Comparison of ENCODE assay signal across 13 cellular contexts in the genomic region with DNA sequence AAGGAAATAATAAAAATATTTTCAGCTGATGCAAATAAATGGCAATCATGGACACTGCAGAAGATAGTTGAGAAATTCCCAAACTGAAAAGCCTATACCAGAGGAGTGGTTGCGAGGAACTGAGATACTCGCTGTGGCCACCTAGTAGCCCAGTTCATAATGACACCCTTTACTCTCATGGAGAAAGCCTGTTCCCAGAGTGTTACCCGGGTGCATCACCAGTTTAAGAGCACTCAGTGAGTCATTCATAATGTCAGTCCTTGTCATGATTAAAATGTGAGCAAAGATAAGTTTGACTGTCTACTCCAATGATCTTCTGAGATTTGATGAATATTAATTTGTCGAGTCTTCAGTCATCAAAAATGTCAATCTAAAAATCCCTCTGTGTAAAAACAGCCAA.
DNase-seq lines count a peak whose midpoint lies in the region; ATAC-seq, FAIRE-seq and TF ChIP-seq lines count a peak whose summit lies in the region.
"Had no signal": no experiment of that assay in that cellular context is flagged by ENCODE, and none has a peak within 500 bp of the region (broad histone marks: within the 10 kb centered on the region; RNA-seq: fewer than 3 reads in every experiment).

No MANE protein-coding gene starts in this region.

- H3K9me3 ChIP-seq in right lobe of liver = no peaks in the 10 kb centered on the region
- H3K9me3 ChIP-seq: Caco-2 had no signal

- H3K9me3 Mint-ChIP-seq in GM23338 = 0 out of 3 replicates have a peak, but pooled peaks cover 5% of the 10 kb centered on the region

- no peaks in the 10 kb centered on the region for H3K4me1 Mint-ChIP-seq in GM23338

- no peaks in the 10 kb centered on the region for H3K9me2 ChIP-seq in GM23338 (ENCODE audit: insufficient read depth)

- H3K4me1 ChIP-seq in GM23338 (ENCODE audit: insufficient read depth) = no peaks in the 10 kb centered on the region
- no peaks in the 10 kb centered on the region for H3K4me1 ChIP-seq in right lobe of liver
- H3K4me1 ChIP-seq: Caco-2 had no signal

- no peak for TF ChIP-seq POLR2A in right lobe of liver (IDR thresholded peaks at IDR 0.05)

- no peak overlapping the region for H3K4me3 Mint-ChIP-seq in GM23338
- H3K4me3 Mint-ChIP-seq: activated naive CD8-positive, alpha-beta T cell had no signal

- FAIRE-seq in frontal cortex (lab: Jason Lieb, UNC) = no peak
- FAIRE-seq: small intestine had no signal

- DNase-seq in GM23338 (ENCODE audit: low spot score) (peak; percentile 74), LNCaP clone FGC (ENCODE audit: low read depth) (no peak), right lobe of liver (no peak), frontal cortex (ENCODE audit: low spot score in 2 of 2) (no peak), DMS114 treated with DMSO at 0.1 percent for 48 hours (lab: John Stamatoyannopoulos, UW; ENCODE audit: unreplicated experiment) (no peak)
- no peak for DNase-seq in activated CD4-positive, alpha-beta T cell treated with anti-CD3 and anti-CD28 coated beads for 48 hours
- DNase-seq: activated CD8-positive, alpha-beta memory T cell treated with anti-CD3 and anti-CD28 coated beads for 24 hours; hippocampal formation; NCI-H345; small intestine had no signal

- intact Hi-C loops in right lobe of liver (cut with DNase I) = no loop called here

- no peak overlapping the region for H3K27ac ChIP-seq in GM23338 (ENCODE audit: low read depth)
- no peak overlapping the region for H3K27ac ChIP-seq in VCaP
- no peak overlapping the region for H3K27ac ChIP-seq in right lobe of liver

- TF ChIP-seq CTCF in GM23338 (conservative IDR thresholded peaks at IDR 0.05; ENCODE audit: low read depth in 2 of 2) (peak; percentile 56 to 65), LNCaP clone FGC (IDR thresholded peaks at IDR 0.05; ENCODE audit: control insufficient read depth, extremely low read depth, insufficient read depth) (peak; percentile 44), VCaP (conservative IDR thresholded peaks at IDR 0.05) (peak; percentile 78), right lobe of liver (IDR thresholded peaks at IDR 0.05) (peak in 3 of 4 donors; percentile 16 to 37 (median 33))

- no peak overlapping the region for H3K4me3 ChIP-seq in GM23338
- no peak overlapping the region for H3K4me3 ChIP-seq in LNCaP clone FGC (ENCODE audit: low read depth, low read length)
- H3K4me3 ChIP-seq in right lobe of liver = no peak overlapping the region

- H3K27ac Mint-ChIP-seq in GM23338 = no peak overlapping the region
- H3K27ac Mint-ChIP-seq: activated naive CD8-positive, alpha-beta T cell had no signal

- H3K27me3 ChIP-seq in GM23338 (ENCODE audit: insufficient read depth) (no peaks in the 10 kb centered on the region), right lobe of liver (no peaks in the 10 kb centered on the region)

- ATAC-seq in GM23338 (peak; percentile 95), right lobe of liver (peak; percentile 60 to 91 (median 65))

- H3F3A ChIP-seq in GM23338 (replicated peaks; ENCODE audit: low read depth) = no peaks in the 10 kb centered on the region

- H3K27me3 Mint-ChIP-seq in GM23338 (ENCODE audit: insufficient read depth, low read depth, poor library complexity) = peaks cover 2% of the 10 kb centered on the region
- H3K27me3 Mint-ChIP-seq: activated naive CD8-positive, alpha-beta T cell had no signal

- H3K4me2 ChIP-seq in GM23338 = no peak overlapping the region

- no peaks in the 10 kb centered on the region for H4K20me1 ChIP-seq in GM23338 (replicated peaks; ENCODE audit: insufficient read depth)

- WGBS in right lobe of liver (ENCODE audit: insufficient coverage, low coverage, low lambda C conversion rate, missing lambda C conversion rate) = 56% methylated on average over 4 of the region's 4 CpGs

- H3K36me3 ChIP-seq in GM23338 (ENCODE audit: insufficient read depth) = no peaks in the 10 kb centered on the region
- H3K36me3 ChIP-seq in right lobe of liver = no peaks in the 10 kb centered on the region

- no peaks in the 10 kb centered on the region for H3K36me3 Mint-ChIP-seq in GM23338 (ENCODE audit: low read depth)
- H3K36me3 Mint-ChIP-seq: activated naive CD8-positive, alpha-beta T cell had no signal

- H2AFZ ChIP-seq in GM23338 = no peak overlapping the region

- no peaks in the 10 kb centered on the region for H3K79me2 ChIP-seq in GM23338 (replicated peaks; ENCODE audit: insufficient read depth)

TF ChIP-seq in GM23338, 12 proteins besides CTCF, POLR2A, EP300 and RAD21 (continues in another document):
- TF ChIP-seq ZNF331 (CRISPR knock-in tag; IDR thresholded peaks at IDR 0.05; ENCODE audit: low read depth) (no peak), EZH2phosphoT487 (IDR thresholded peaks at IDR 0.05; ENCODE audit: unreplicated experiment) (no peak), CREB1 (CRISPR knock-in tag; IDR thresholded peaks at IDR 0.05; ENCODE audit: low read depth) (no peak)
- TF ChIP-seq, protein P1, sequence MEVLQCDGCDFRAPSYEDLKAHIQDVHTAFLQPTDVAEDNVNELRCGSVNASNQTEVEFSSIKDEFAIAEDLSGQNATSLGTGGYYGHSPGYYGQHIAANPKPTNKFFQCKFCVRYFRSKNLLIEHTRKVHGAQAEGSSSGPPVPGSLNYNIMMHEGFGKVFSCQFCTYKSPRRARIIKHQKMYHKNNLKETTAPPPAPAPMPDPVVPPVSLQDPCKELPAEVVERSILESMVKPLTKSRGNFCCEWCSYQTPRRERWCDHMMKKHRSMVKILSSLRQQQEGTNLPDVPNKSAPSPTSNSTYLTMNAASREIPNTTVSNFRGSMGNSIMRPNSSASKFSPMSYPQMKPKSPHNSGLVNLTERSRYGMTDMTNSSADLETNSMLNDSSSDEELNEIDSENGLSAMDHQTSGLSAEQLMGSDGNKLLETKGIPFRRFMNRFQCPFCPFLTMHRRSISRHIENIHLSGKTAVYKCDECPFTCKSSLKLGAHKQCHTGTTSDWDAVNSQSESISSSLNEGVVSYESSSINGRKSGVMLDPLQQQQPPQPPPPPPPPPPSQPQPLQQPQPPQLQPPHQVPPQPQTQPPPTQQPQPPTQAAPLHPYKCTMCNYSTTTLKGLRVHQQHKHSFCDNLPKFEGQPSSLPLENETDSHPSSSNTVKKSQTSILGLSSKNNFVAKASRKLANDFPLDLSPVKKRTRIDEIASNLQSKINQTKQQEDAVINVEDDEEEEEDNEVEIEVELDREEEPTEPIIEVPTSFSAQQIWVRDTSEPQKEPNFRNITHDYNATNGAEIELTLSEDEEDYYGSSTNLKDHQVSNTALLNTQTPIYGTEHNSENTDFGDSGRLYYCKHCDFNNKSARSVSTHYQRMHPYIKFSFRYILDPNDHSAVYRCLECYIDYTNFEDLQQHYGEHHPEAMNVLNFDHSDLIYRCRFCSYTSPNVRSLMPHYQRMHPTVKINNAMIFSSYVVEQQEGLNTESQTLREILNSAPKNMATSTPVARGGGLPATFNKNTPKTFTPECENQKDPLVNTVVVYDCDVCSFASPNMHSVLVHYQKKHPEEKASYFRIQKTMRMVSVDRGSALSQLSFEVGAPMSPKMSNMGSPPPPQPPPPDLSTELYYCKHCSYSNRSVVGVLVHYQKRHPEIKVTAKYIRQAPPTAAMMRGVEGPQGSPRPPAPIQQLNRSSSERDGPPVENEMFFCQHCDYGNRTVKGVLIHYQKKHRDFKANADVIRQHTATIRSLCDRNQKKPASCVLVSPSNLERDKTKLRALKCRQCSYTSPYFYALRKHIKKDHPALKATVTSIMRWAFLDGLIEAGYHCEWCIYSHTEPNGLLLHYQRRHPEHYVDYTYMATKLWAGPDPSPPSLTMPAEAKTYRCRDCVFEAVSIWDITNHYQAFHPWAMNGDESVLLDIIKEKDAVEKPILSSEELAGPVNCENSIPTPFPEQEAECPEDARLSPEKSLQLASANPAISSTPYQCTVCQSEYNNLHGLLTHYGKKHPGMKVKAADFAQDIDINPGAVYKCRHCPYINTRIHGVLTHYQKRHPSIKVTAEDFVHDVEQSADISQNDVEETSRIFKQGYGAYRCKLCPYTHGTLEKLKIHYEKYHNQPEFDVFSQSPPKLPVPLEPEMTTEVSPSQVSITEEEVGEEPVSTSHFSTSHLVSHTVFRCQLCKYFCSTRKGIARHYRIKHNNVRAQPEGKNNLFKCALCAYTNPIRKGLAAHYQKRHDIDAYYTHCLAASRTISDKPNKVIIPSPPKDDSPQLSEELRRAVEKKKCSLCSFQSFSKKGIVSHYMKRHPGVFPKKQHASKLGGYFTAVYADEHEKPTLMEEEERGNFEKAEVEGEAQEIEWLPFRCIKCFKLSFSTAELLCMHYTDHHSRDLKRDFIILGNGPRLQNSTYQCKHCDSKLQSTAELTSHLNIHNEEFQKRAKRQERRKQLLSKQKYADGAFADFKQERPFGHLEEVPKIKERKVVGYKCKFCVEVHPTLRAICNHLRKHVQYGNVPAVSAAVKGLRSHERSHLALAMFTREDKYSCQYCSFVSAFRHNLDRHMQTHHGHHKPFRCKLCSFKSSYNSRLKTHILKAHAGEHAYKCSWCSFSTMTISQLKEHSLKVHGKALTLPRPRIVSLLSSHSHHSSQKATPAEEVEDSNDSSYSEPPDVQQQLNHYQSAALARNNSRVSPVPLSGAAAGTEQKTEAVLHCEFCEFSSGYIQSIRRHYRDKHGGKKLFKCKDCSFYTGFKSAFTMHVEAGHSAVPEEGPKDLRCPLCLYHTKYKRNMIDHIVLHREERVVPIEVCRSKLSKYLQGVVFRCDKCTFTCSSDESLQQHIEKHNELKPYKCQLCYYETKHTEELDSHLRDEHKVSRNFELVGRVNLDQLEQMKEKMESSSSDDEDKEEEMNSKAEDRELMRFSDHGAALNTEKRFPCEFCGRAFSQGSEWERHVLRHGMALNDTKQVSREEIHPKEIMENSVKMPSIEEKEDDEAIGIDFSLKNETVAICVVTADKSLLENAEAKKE (CRISPR knock-in tag; IDR thresholded peaks at IDR 0.05) = no peak
